Comparison of ENCODE assay signal across 19 cellular contexts in the genomic region with DNA sequence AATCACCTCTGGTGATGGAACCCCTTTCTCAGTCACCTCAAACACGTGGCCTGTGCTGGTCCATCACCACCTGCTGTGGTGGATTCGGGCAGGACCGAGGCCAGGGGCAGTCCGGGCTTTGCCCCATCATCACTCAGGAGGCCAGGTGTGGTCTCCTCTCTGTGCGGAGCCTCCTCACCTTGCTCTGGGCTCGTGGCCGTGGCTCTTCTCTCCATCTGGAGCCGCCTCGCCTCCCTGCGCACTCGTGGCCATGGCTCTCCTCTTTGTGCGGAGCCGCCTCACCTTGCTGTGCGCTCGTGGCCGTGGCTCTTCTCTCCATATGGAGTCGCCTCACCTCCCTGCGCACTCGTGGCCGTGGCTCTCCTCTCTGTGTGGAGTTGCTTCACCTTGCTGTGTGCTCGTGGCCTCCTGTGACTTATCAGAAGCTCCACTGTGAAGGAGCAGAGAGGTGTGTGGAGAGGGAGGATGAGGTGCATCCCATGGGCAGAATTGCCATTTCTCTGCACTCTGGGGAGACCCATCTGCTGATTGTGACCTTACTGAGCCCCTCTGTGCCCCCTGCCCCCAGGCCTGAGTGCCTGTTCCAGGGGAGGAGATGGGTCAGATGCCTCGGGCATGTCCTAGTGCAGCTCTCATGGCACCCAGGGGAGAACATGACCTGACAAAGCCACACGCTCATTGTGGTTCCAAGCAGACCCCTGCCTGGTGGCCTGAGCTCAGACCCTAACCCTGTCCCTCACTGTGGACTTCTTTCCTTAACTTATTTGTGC.
DNase-seq lines count a peak whose midpoint lies in the region; ATAC-seq and TF ChIP-seq lines count a peak whose summit lies in the region.
"Had no signal": no experiment of that assay in that cellular context is flagged by ENCODE, and none has a peak within 500 bp of the region (broad histone marks: within the 10 kb centered on the region; RNA-seq: fewer than 3 reads in every experiment).

No MANE protein-coding gene starts in this region.

- H3K4me3 ChIP-seq in right atrium auricular region (no peak overlapping the region), upper lobe of left lung (no peak overlapping the region)
- H3K4me3 ChIP-seq: BLaER1, GM12878, GM23338 had no signal

- H3K27me3 ChIP-seq in right atrium auricular region, result no peaks in the 10 kb centered on the region
- no peaks in the 10 kb centered on the region for H3K27me3 ChIP-seq in upper lobe of left lung
- H3K27me3 ChIP-seq: BLaER1 had no signal

- H3K9me3 ChIP-seq in right atrium auricular region (no peaks in the 10 kb centered on the region), upper lobe of left lung (peaks cover 0 to 10% (median 0%) of the 10 kb centered on the region in 4 donors)
- H3K9me3 ChIP-seq: BLaER1 had no signal

- no peak overlapping the region for H3K27ac ChIP-seq in right atrium auricular region
- H3K27ac ChIP-seq in upper lobe of left lung, result no peak overlapping the region
- H3K27ac ChIP-seq: 22Rv1, BLaER1, C4-2B had no signal

- no peak for TF ChIP-seq CTCF in right atrium auricular region (IDR thresholded peaks at IDR 0.05)
- no peak for TF ChIP-seq CTCF in upper lobe of left lung (IDR thresholded peaks at IDR 0.05)

- intact Hi-C loops in Right ventricle myocardium inferior (cut with DNase I), result no loop called here

- H3K36me3 ChIP-seq in right atrium auricular region (no peaks in the 10 kb centered on the region), upper lobe of left lung (no peaks in the 10 kb centered on the region)
- H3K36me3 ChIP-seq: BLaER1 had no signal

- 81 to 85% methylated on average over 21 to 22 of the region's 23 CpGs for whole genome bisulfite sequencing in upper lobe of left lung, 2 donors

- no peak for TF ChIP-seq EP300 in upper lobe of left lung (IDR thresholded peaks at IDR 0.05)

- H3K4me1 ChIP-seq in right atrium auricular region, result no peaks in the 10 kb centered on the region
- no peaks in the 10 kb centered on the region for H3K4me1 ChIP-seq in upper lobe of left lung
- H3K4me1 ChIP-seq: BLaER1 had no signal

- ATAC-seq in Right ventricle myocardium inferior (no peak), upper lobe of left lung (ENCODE audit: low FRiP score in 2 of 2) (no peak), HG03439 (IDR thresholded peaks at IDR 0.05; ENCODE audit: unreplicated experiment) (no peak)
- ATAC-seq: CD8-positive, alpha-beta T cell; GM12878; GM23338; HCT116 had no signal

- no peak for TF ChIP-seq POLR2A in upper lobe of left lung (IDR thresholded peaks at IDR 0.05)

- DNase-seq in right atrium auricular region (ENCODE audit: low spot score), result peak; percentile 47
- no peak for DNase-seq in Right ventricle myocardium inferior (ENCODE audit: missing footprints)
- DNase-seq in mesenteric fat pad (ENCODE audit: low spot score), result peak; percentile 68
- DNase-seq in upper lobe of left lung, result peak; percentile 9 to 37
- no peak for DNase-seq in COLO829 (ENCODE audit: low spot score)
- DNase-seq: CD4-positive, CD25-positive, alpha-beta regulatory T cell; DMS 273 treated with DMSO at 0.1 percent for 48 hours; DMS79; EL; GDM1; H9 had no signal

Comparison
In these comparisons a context has a peak if more than half of its experiments do, and no peak if none do; other contexts are left out.
1. DNase-seq: peak in right atrium auricular region (single experiment), mesenteric fat pad (single experiment) and upper lobe of left lung (2 of 2); none in Right ventricle myocardium inferior (single experiment) and COLO829 (single experiment).